ENCODE assay signal across 24 cellular contexts in genomic region chr5:152676177-152676576, GRCh38.
"Had no signal": no experiment of that assay in that cellular context is flagged by ENCODE, and none has a peak within 500 bp of the region (broad histone marks: within the 10 kb centered on the region; RNA-seq: fewer than 3 reads in every experiment).

No MANE protein-coding gene starts in this region.

- H3K4me2 ChIP-seq: hepatocyte, neural progenitor cell, smooth muscle cell had no signal

- H3K27ac ChIP-seq: hepatocyte, left ventricle myocardium inferior, neural progenitor cell, sigmoid colon, testis, vagina, WERI-Rb-1 had no signal

- H3K9ac ChIP-seq: neural progenitor cell had no signal

- H3K36me3 ChIP-seq: left ventricle myocardium inferior, neural progenitor cell, sigmoid colon, vagina, WERI-Rb-1 had no signal

- ATAC-seq: activated CD8-positive, alpha-beta T cell treated with anti-CD3 and anti-CD28 coated beads, Interleukin-2, amount 10 ng/mL, durations not matched to agents 7 days and 5 days; activated naive CD4-positive, alpha-beta T cell treated with anti-CD3 and anti-CD28 coated beads, Interleukin-2, amount 50 U/mL, for 72 hours; esophagus mucosa; naive thymus-derived CD4-positive, alpha-beta T cell had no signal

- H3K9me3 ChIP-seq: left ventricle myocardium inferior, sigmoid colon, testis, vagina had no signal

- H2AFZ ChIP-seq: hepatocyte, neural progenitor cell had no signal

- H3K4me3 ChIP-seq: hepatocyte, left ventricle myocardium inferior, neural progenitor cell, sigmoid colon, smooth muscle cell, testis, vagina had no signal

- H3K27me3 ChIP-seq: hepatocyte, neural progenitor cell, sigmoid colon, testis, vagina had no signal

- DNase-seq: activated CD4-positive, alpha-beta T cell treated with anti-CD3 and anti-CD28 coated beads for 1 hour; activated CD4-positive, alpha-beta T cell treated with anti-CD3 and anti-CD28 coated beads, Interleukin-2, amount 50 U/mL, for 1 hour; activated CD8-positive, alpha-beta T cell treated with anti-CD3 and anti-CD28 coated beads, Interleukin-2, amount 10 ng/mL, durations not matched to agents 7 days and 5 days; activated gamma-delta T cell treated with Interleukin-2 at 50 U/mL for 16 hours; activated T-cell treated with anti-CD3 and anti-CD28 coated beads, Interleukin-2, amount 50 U/mL, for 1 hour; aorta; dermis blood vessel endothelial cell; effector CD8-positive, alpha-beta T cell; glutamatergic neuron; immature natural killer cell; kidney glomerular epithelial cell; left ventricle myocardium inferior; naive thymus-derived CD4-positive, alpha-beta T cell; posterior cingulate gyrus; sigmoid colon; stimulated activated CD4-positive, alpha-beta T cell treated with anti-CD3 and anti-CD28 coated beads, Interleukin-15, amount 100 ng/mL, for 24 hours; testis had no signal

- H3K79me2 ChIP-seq: hepatocyte had no signal
